Comparison of ENCODE assay signal across 8 cellular contexts in genomic region chr3:175149675-175150074, GRCh38.
DNase-seq lines count a peak whose midpoint lies in the region; ATAC-seq, FAIRE-seq and TF ChIP-seq lines count a peak whose summit lies in the region.

No MANE protein-coding gene starts in this region.

- H3K27me3 Mint-ChIP-seq in astrocyte (ENCODE audit: low read depth, unreplicated experiment) = no peaks in the 10 kb centered on the region

- H3K27me3 ChIP-seq in astrocyte (ENCODE audit: insufficient read depth, low read length) = no peaks in the 10 kb centered on the region
- H3K27me3 ChIP-seq in gastroesophageal sphincter = no peaks in the 10 kb centered on the region

- H3K4me1 ChIP-seq in astrocyte (ENCODE audit: insufficient read depth, low read length) (no peaks in the 10 kb centered on the region), gastroesophageal sphincter (no peaks in the 10 kb centered on the region)

- no peak overlapping the region for H3K27ac ChIP-seq in astrocyte (ENCODE audit: low read depth, low read length)
- no peak overlapping the region for H3K27ac ChIP-seq in gastroesophageal sphincter

- no peaks in the 10 kb centered on the region for H3K79me2 ChIP-seq in astrocyte (ENCODE audit: insufficient read depth, low read length)

- H2AFZ ChIP-seq in astrocyte (ENCODE audit: low read depth, low read length) = no peak overlapping the region

- FAIRE-seq in astrocyte (lab: Jason Lieb, UNC) = no peak

- no peaks in the 10 kb centered on the region for H3K36me3 ChIP-seq in astrocyte (ENCODE audit: insufficient read depth, low read length)
- H3K36me3 ChIP-seq in gastroesophageal sphincter = no peaks in the 10 kb centered on the region

- TF ChIP-seq CTCF in astrocyte (IDR thresholded peaks at IDR 0.05; ENCODE audit: insufficient read depth, low read depth, low read length) (no peak), gastroesophageal sphincter (IDR thresholded peaks at IDR 0.05) (no peak)

- no peaks in the 10 kb centered on the region for H4K20me1 ChIP-seq in astrocyte (ENCODE audit: insufficient read depth, low read length)

- no peak overlapping the region for H3K4me2 ChIP-seq in astrocyte (ENCODE audit: low read length)

- H3K36me3 Mint-ChIP-seq in astrocyte (ENCODE audit: low read depth, unreplicated experiment) = no peaks in the 10 kb centered on the region

- no peaks in the 10 kb centered on the region for H3K9me3 ChIP-seq in astrocyte (ENCODE audit: insufficient read depth, low read depth, low read length)
- no peaks in the 10 kb centered on the region for H3K9me3 ChIP-seq in gastroesophageal sphincter

- H3K27ac Mint-ChIP-seq in astrocyte (ENCODE audit: unreplicated experiment) = no peak overlapping the region

- H3K9me3 Mint-ChIP-seq in astrocyte (ENCODE audit: unreplicated experiment) = no peaks in the 10 kb centered on the region

- no peak for TF ChIP-seq EP300 in gastroesophageal sphincter (IDR thresholded peaks at IDR 0.05)

- peaks cover 3% of the 10 kb centered on the region for H3K4me1 Mint-ChIP-seq in astrocyte (ENCODE audit: low read depth, unreplicated experiment)

- no peak for TF ChIP-seq POLR2A in gastroesophageal sphincter (IDR thresholded peaks at IDR 0.05)

- no peak overlapping the region for H3K4me3 ChIP-seq in astrocyte (ENCODE audit: insufficient read depth, low read depth, low read length)
- H3K4me3 ChIP-seq in gastroesophageal sphincter = no peak overlapping the region

- DNase-seq in COLO668 (lab: John Stamatoyannopoulos, UW; ENCODE audit: unreplicated experiment) (peak; percentile 91), NCI-H1417 (lab: John Stamatoyannopoulos, UW) (peak; percentile 94 to 100 (median 95)), astrocyte (ENCODE audit: low read depth) (peak; percentile 41), AG20443 (ENCODE audit: low spot score) (no peak), iPS-NIHi7 (ENCODE audit: extremely low spot score) (no peak)

- no peak overlapping the region for H3K9ac ChIP-seq in astrocyte (ENCODE audit: low read length)

- H3K4me3 Mint-ChIP-seq in astrocyte (ENCODE audit: unreplicated experiment) = no peak overlapping the region

- 64 to 82% methylated on average over 4 of the region's 4 CpGs for WGBS in gastroesophageal sphincter (ENCODE audit: low coverage in 1 of 2), 2 donors

- peak; percentile 74 for ATAC-seq in HG02588 (IDR thresholded peaks at IDR 0.05; ENCODE audit: unreplicated experiment)
- no peak for ATAC-seq in GM21447 (IDR thresholded peaks at IDR 0.05; ENCODE audit: unreplicated experiment)
- ATAC-seq in gastroesophageal sphincter = no peak

Comparison
In these comparisons a context has a peak if more than half of its experiments do, and no peak if none do; other contexts are left out.
1. DNase-seq: peak in COLO668 (single experiment), NCI-H1417 (3 of 3) and astrocyte (single experiment); none in AG20443 (single experiment) and iPS-NIHi7 (single experiment).